26 cellular contexts compared by ENCODE assay signal in the genomic region with DNA sequence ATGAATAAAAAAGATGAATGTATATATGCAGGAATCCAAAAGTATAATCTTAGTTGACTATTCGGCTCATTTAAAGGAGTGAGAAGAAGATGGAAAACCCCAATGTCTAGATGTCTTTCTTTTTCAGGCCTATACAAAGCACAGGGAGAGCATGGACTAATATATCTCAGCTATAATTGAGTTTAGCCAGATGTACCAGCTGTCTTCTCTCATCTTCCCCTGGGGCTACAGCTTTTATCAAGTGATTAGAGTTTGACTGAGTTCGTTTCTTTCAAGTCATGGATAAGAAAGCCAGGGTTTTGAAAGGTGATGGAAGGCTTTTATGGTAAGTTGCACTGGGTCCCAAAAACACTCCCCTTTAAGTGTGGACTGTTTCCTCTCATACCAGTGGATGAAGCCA.
"Had no signal": no experiment of that assay in that cellular context is flagged by ENCODE, and none has a peak within 500 bp of the region (broad histone marks: within the 10 kb centered on the region; RNA-seq: fewer than 3 reads in every experiment).

No MANE protein-coding gene starts in this region.

- H3K27me3 Mint-ChIP-seq: memory B cell; naive B cell; progenitor cell of endocrine pancreas; stimulated activated memory B cell treated with anti-CD40 and anti-IgM and Interleukin-4, amounts not matched to agents 10 μg/mL and 1 μg/mL and 100 μg/mL, for 72 hours; stimulated activated naive CD8-positive, alpha-beta T cell treated with anti-CD3 and anti-CD28 coated beads, Interleukin-15, amount 100 ng/mL, for 72 hours had no signal

- H3K27ac Mint-ChIP-seq: immature natural killer cell; memory B cell; naive B cell; natural killer cell; nephron progenitor cell; progenitor cell of endocrine pancreas; stimulated activated memory B cell treated with anti-CD40 and anti-IgM and Interleukin-4, amounts not matched to agents 10 μg/mL and 1 μg/mL and 100 μg/mL, for 72 hours; stimulated activated naive CD8-positive, alpha-beta T cell treated with anti-CD3 and anti-CD28 coated beads, Interleukin-15, amount 100 ng/mL, for 72 hours had no signal

- H3K27me3 ChIP-seq: ovary, right atrium auricular region, right lobe of liver, transverse colon, upper lobe of left lung, vagina had no signal

- H3K36me3 Mint-ChIP-seq: memory B cell; naive B cell; stimulated activated memory B cell treated with anti-CD40 and anti-IgM and Interleukin-4, amounts not matched to agents 10 μg/mL and 1 μg/mL and 100 μg/mL, for 72 hours had no signal

- H3K4me1 Mint-ChIP-seq: immature natural killer cell; memory B cell; naive B cell; natural killer cell; nephron progenitor cell; stimulated activated memory B cell treated with anti-CD40 and anti-IgM and Interleukin-4, amounts not matched to agents 10 μg/mL and 1 μg/mL and 100 μg/mL, for 72 hours; stimulated activated naive CD8-positive, alpha-beta T cell treated with anti-CD3 and anti-CD28 coated beads, Interleukin-15, amount 100 ng/mL, for 72 hours had no signal

- H3K9me3 ChIP-seq: ovary, right atrium auricular region, right lobe of liver, transverse colon, upper lobe of left lung, vagina had no signal

- H3K4me3 ChIP-seq: left ventricle myocardium inferior, lung, ovary, right atrium auricular region, right lobe of liver, smooth muscle cell, transverse colon, upper lobe of left lung, vagina had no signal

- H3K4me3 Mint-ChIP-seq: immature natural killer cell; memory B cell; naive B cell; natural killer cell; nephron progenitor cell; stimulated activated memory B cell treated with anti-CD40 and anti-IgM and Interleukin-4, amounts not matched to agents 10 μg/mL and 1 μg/mL and 100 μg/mL, for 72 hours; stimulated activated naive CD8-positive, alpha-beta T cell treated with anti-CD3 and anti-CD28 coated beads, Interleukin-15, amount 100 ng/mL, for 72 hours had no signal

- H3K9me3 Mint-ChIP-seq: nephron progenitor cell had no signal

- ATAC-seq: left colon; natural killer cell; right lobe of liver; stimulated activated memory B cell treated with anti-CD40 and anti-IgM and Interleukin-4, amounts not matched to agents 10 μg/mL and 1 μg/mL and 100 μg/mL, for 72 hours; stimulated activated naive CD8-positive, alpha-beta T cell treated with anti-CD3 and anti-CD28 coated beads, Interleukin-15, amount 100 ng/mL, for 72 hours had no signal

- H3K27ac ChIP-seq: left ventricle myocardium inferior, ovary, right atrium auricular region, right lobe of liver, transverse colon, upper lobe of left lung, vagina had no signal

- H3K4me1 ChIP-seq: left ventricle myocardium inferior, right atrium auricular region, right lobe of liver, transverse colon, upper lobe of left lung, vagina had no signal

- H3K4me2 ChIP-seq: smooth muscle cell had no signal

- DNase-seq: hypothalamus; immature natural killer cell; kidney; left colon; left ventricle myocardium inferior; naive B cell; natural killer cell; nephron progenitor cell; ovary; right lobe of liver; stimulated activated CD4-positive, alpha-beta T cell treated with anti-CD3 and anti-CD28 coated beads, Interleukin-1b, Interleukin-23, amount 100 ng/mL, for 48 hours; stimulated activated CD4-positive, alpha-beta T cell treated with anti-CD3 and anti-CD28 coated beads, Interleukin-2, amount 100 ng/mL, for 48 hours; stimulated activated CD4-positive, alpha-beta T cell treated with anti-CD3 and anti-CD28 coated beads, Interleukin-4, amount 100 ng/mL, for 4 hours; stimulated activated CD8-positive, alpha-beta memory T cell treated with anti-CD3 and anti-CD28 coated beads, Interleukin-4, amount 100 ng/mL, for 48 hours; stimulated activated naive CD4-positive, alpha-beta T cell treated with Interleukin-2 at 50 U/mL for 16 hours; stimulated activated naive CD8-positive, alpha-beta T cell treated with anti-CD3 and anti-CD28 coated beads, Interleukin-15, amount 100 ng/mL, for 72 hours; substantia nigra; transverse colon; upper lobe of left lung had no signal

- H3K36me3 ChIP-seq: left ventricle myocardium inferior, ovary, right atrium auricular region, right lobe of liver, transverse colon, upper lobe of left lung, vagina had no signal
